ENCODE assay signal across 29 cellular contexts in genomic region chr15:74441248-74441939, GRCh38. TPM values are rescaled to one million over a fixed set of nuclear protein-coding genes. Genes with fewer than 3 reads are reported as not detected.
A peak's percentile ranks its signal among the peaks of the same experiment; 100 is the strongest.
DNase-seq lines count a peak whose midpoint lies in the region; ATAC-seq and TF ChIP-seq lines count a peak whose summit lies in the region.
"Had no signal": no experiment of that assay in that cellular context is flagged by ENCODE, and none has a peak within 500 bp of the region (broad histone marks: within the 10 kb centered on the region; RNA-seq: fewer than 3 reads in every experiment).

No MANE protein-coding gene starts in this region.

- H3K27ac Mint-ChIP-seq in stimulated activated effector memory CD8-positive, alpha-beta T cell treated with anti-CD3 and anti-CD28 coated beads, Interleukin-12 subunit alpha, Interleukin-12 subunit beta, amount 100 ng/mL, for 72 hours, result peak overlapping the region; percentile 72
- no peak overlapping the region for H3K27ac Mint-ChIP-seq in activated CD8-positive, alpha-beta T cell treated with anti-CD3 and anti-CD28 coated beads for 36 hours
- H3K27ac Mint-ChIP-seq: activated CD4-positive, alpha-beta memory T cell treated with anti-CD3 and anti-CD28 coated beads, Interleukin-2, amount 10 ng/mL, durations not matched to agents 7 days and 5 days; activated naive CD4-positive, alpha-beta T cell treated with anti-CD3 and anti-CD28 coated beads for 36 hours; CD14-positive monocyte; mesothelial cell of epicardium had no signal

- peaks cover 2% of the 10 kb centered on the region; the same call in 1 of the 2 replicates for H3K36me3 ChIP-seq in RWPE2 (ENCODE audit: low read depth)
- H3K36me3 ChIP-seq: colonic mucosa, prostate gland had no signal

- intact Hi-C loops in Right ventricle myocardium inferior (cut with DNase I), result loop anchor here (5.0 kb wide), 1 partner anchor 46 kb away; no protein-coding TSS in a partner anchor
- intact Hi-C loops in right cardiac atrium (cut with DNase I), result no loop called here
- intact Hi-C loops in activated CD8-positive, alpha-beta T cell treated with anti-CD3 and anti-CD28 coated beads for 36 hours (cut with micrococcal nuclease), result no loop called here

- H3K27me3 Mint-ChIP-seq in activated CD8-positive, alpha-beta T cell treated with anti-CD3 and anti-CD28 coated beads for 36 hours, result no peaks in the 10 kb centered on the region
- H3K27me3 Mint-ChIP-seq: activated CD4-positive, alpha-beta memory T cell treated with anti-CD3 and anti-CD28 coated beads, Interleukin-2, amount 10 ng/mL, durations not matched to agents 7 days and 5 days; stimulated activated naive B cell treated with anti-CD40 and anti-IgM and Interleukin-4, amounts not matched to agents 10 μg/mL and 1 μg/mL and 100 μg/mL, for 72 hours had no signal

- CTCF ChIA-PET in activated CD8-positive, alpha-beta T cell treated with anti-CD3 and anti-CD28 coated beads for 36 hours (lab: Charles Lee), result interaction anchor here (0.8 to 38.4 kb wide), 6 partner anchors 9 to 327 kb away, joined by 3 to 840 read pairs (median 4); partner anchors contain the start of gene UBL7
- CTCF ChIA-PET in GM10248 (lab: Yijun Ruan, JAX), result interaction anchor here (0.7 to 33.1 kb wide), 10 partner anchors 10 to 194 kb away, joined by 3 to 827 read pairs (median 6); partner anchors contain the start of gene CYP11A1

- POLR2A ChIA-PET in activated CD8-positive, alpha-beta T cell treated with anti-CD3 and anti-CD28 coated beads for 36 hours (lab: Charles Lee), result interaction anchor here (0.6 to 2.9 kb wide), 4 partner anchors 12 to 62 kb away, joined by 3 to 11 read pairs (median 9); partner anchors contain the start of gene UBL7
- POLR2A ChIA-PET in GM10248 (lab: Yijun Ruan, JAX), result interaction anchor here (0.6 kb wide), 1 partner anchor 105 kb away, joined by 3 read pairs; no protein-coding TSS in a partner anchor

- H3K4me1 Mint-ChIP-seq in stimulated activated effector memory CD8-positive, alpha-beta T cell treated with anti-CD3 and anti-CD28 coated beads, Interleukin-12 subunit alpha, Interleukin-12 subunit beta, amount 100 ng/mL, for 72 hours, result peaks cover 17% of the 10 kb centered on the region
- H3K4me1 Mint-ChIP-seq in activated CD8-positive, alpha-beta T cell treated with anti-CD3 and anti-CD28 coated beads for 36 hours (ENCODE audit: low read depth), result peaks cover 10% of the 10 kb centered on the region
- H3K4me1 Mint-ChIP-seq: CD14-positive monocyte had no signal

- H3K4me3 ChIP-seq in right cardiac atrium (ENCODE audit: low read length) (no peak overlapping the region), RWPE2 (ENCODE audit: severe bottlenecking) (no peak overlapping the region), epithelial cell of proximal tubule (ENCODE audit: low read depth, low read length) (no peak overlapping the region)
- H3K4me3 ChIP-seq: colonic mucosa, GM23248, PC-9, prostate gland had no signal

- TF ChIP-seq CTCF in RWPE2 (IDR thresholded peaks at IDR 0.05; ENCODE audit: poor library complexity, severe bottlenecking) (no peak), epithelial cell of proximal tubule (conservative IDR thresholded peaks at IDR 0.05; ENCODE audit: low read depth, low read length) (peak; percentile 4), GM10248 (IDR thresholded peaks at IDR 0.05; ENCODE audit: control extremely low read depth, extremely low read depth, low read depth, missing control alignments) (no peak)
- no peak for TF ChIP-seq CTCF in activated CD8-positive, alpha-beta T cell treated with anti-CD3 and anti-CD28 coated beads for 36 hours (IDR thresholded peaks at IDR 0.05)

- H3K4me1 ChIP-seq in right cardiac atrium (ENCODE audit: control insufficient read depth, insufficient read depth, low read length) (peaks cover 5% of the 10 kb centered on the region), RWPE2 (ENCODE audit: insufficient read depth, poor library complexity, severe bottlenecking) (no peaks in the 10 kb centered on the region)
- H3K4me1 ChIP-seq: colonic mucosa, prostate gland had no signal

- no peak for DNase-seq in Right ventricle myocardium inferior (ENCODE audit: missing footprints)
- DNase-seq in right cardiac atrium, result no peak
- peak; percentile 54 for DNase-seq in RWPE2 (ENCODE audit: low spot score)
- DNase-seq in epithelial cell of proximal tubule (ENCODE audit: low read depth), result no peak
- DNase-seq in stimulated activated effector memory CD8-positive, alpha-beta T cell treated with anti-CD3 and anti-CD28 coated beads, Interleukin-12 subunit alpha, Interleukin-12 subunit beta, amount 100 ng/mL, for 72 hours (ENCODE audit: low spot score in 2 of 2), result no peak
- no peak for DNase-seq in activated CD8-positive, alpha-beta T cell treated with anti-CD3 and anti-CD28 coated beads for 36 hours
- no peak for DNase-seq in NCI-H2029 (lab: John Stamatoyannopoulos, UW)
- DNase-seq in GM10248 (ENCODE audit: extremely low spot score), result no peak
- DNase-seq: activated CD4-positive, alpha-beta memory T cell treated with anti-CD3 and anti-CD28 coated beads, Interleukin-2, amount 10 ng/mL, durations not matched to agents 7 days and 5 days; activated CD8-positive, alpha-beta memory T cell treated with anti-CD3 and anti-CD28 coated beads, Interleukin-2, amount 50 U/mL, for 48 hours; activated naive CD4-positive, alpha-beta T cell treated with anti-CD3 and anti-CD28 coated beads for 36 hours; Calu3; colonic mucosa; DMS79 treated with DMSO at 0.1 percent for 48 hours; effector CD8-positive, alpha-beta T cell; GM23248; islet precursor cell; NCI-H1048; NCI-H1694 treated with DMSO at 0.1 percent for 48 hours; NCI-H526 treated with DMSO at 0.1 percent for 48 hours; PC-9; SHP77; stimulated activated naive B cell treated with anti-CD40 and anti-IgM and Interleukin-4, amounts not matched to agents 10 μg/mL and 1 μg/mL and 100 μg/mL, for 72 hours; T-helper 2 cell had no signal

- H3K27me3 ChIP-seq in right cardiac atrium (ENCODE audit: control insufficient read depth, insufficient read depth), result no peaks in the 10 kb centered on the region
- H3K27me3 ChIP-seq in RWPE2 (ENCODE audit: insufficient read depth, poor library complexity, severe bottlenecking), result no peaks in the 10 kb centered on the region
- H3K27me3 ChIP-seq: colonic mucosa had no signal

- ATAC-seq in Right ventricle myocardium inferior (peak; percentile 15), right cardiac atrium (no peak), RWPE2 (ENCODE audit: low read depth) (no peak)
- ATAC-seq in stimulated activated effector memory CD8-positive, alpha-beta T cell treated with anti-CD3 and anti-CD28 coated beads, Interleukin-12 subunit alpha, Interleukin-12 subunit beta, amount 100 ng/mL, for 72 hours, result no peak
- ATAC-seq in activated CD8-positive, alpha-beta T cell treated with anti-CD3 and anti-CD28 coated beads for 36 hours, result no peak
- ATAC-seq: stimulated activated naive B cell treated with anti-CD40 and anti-IgM and Interleukin-4, amounts not matched to agents 10 μg/mL and 1 μg/mL and 100 μg/mL, for 72 hours had no signal

- H3K4me3 Mint-ChIP-seq in stimulated activated effector memory CD8-positive, alpha-beta T cell treated with anti-CD3 and anti-CD28 coated beads, Interleukin-12 subunit alpha, Interleukin-12 subunit beta, amount 100 ng/mL, for 72 hours, result no peak overlapping the region
- H3K4me3 Mint-ChIP-seq in activated CD8-positive, alpha-beta T cell treated with anti-CD3 and anti-CD28 coated beads for 36 hours, result no peak overlapping the region
- H3K4me3 Mint-ChIP-seq: activated CD4-positive, alpha-beta memory T cell treated with anti-CD3 and anti-CD28 coated beads, Interleukin-2, amount 10 ng/mL, durations not matched to agents 7 days and 5 days; activated naive CD4-positive, alpha-beta T cell treated with anti-CD3 and anti-CD28 coated beads for 36 hours; activated T-helper 1 cell treated with anti-CD3 and anti-CD28 coated beads, Interleukin-12 subunit alpha, Interleukin-12 subunit beta, Interleukin-2, Interleukin-4 antibody, amounts not matched to agents 30 ng/mL and 10 ng/mL and 1 ng/mL, durations not matched to agents 14 hours and 24 hours and 36 hours; CD14-positive monocyte; mesothelial cell of epicardium; stimulated activated naive B cell treated with anti-CD40 and anti-IgM and Interleukin-4, amounts not matched to agents 10 μg/mL and 1 μg/mL and 100 μg/mL, for 72 hours had no signal

- 86% methylated on average over 6 of the region's 6 CpGs for WGBS in right cardiac atrium

- H3K9me3 Mint-ChIP-seq in stimulated activated effector memory CD8-positive, alpha-beta T cell treated with anti-CD3 and anti-CD28 coated beads, Interleukin-12 subunit alpha, Interleukin-12 subunit beta, amount 100 ng/mL, for 72 hours, result no peaks in the 10 kb centered on the region
- no peaks in the 10 kb centered on the region for H3K9me3 Mint-ChIP-seq in activated CD8-positive, alpha-beta T cell treated with anti-CD3 and anti-CD28 coated beads for 36 hours
- H3K9me3 Mint-ChIP-seq: activated CD4-positive, alpha-beta memory T cell treated with anti-CD3 and anti-CD28 coated beads, Interleukin-2, amount 10 ng/mL, durations not matched to agents 7 days and 5 days; activated naive CD4-positive, alpha-beta T cell treated with anti-CD3 and anti-CD28 coated beads for 36 hours; activated T-helper 1 cell treated with anti-CD3 and anti-CD28 coated beads, Interleukin-12 subunit alpha, Interleukin-12 subunit beta, Interleukin-2, Interleukin-4 antibody, amounts not matched to agents 30 ng/mL and 10 ng/mL and 1 ng/mL, durations not matched to agents 14 hours and 24 hours and 36 hours; CD14-positive monocyte; mesothelial cell of epicardium; stimulated activated naive B cell treated with anti-CD40 and anti-IgM and Interleukin-4, amounts not matched to agents 10 μg/mL and 1 μg/mL and 100 μg/mL, for 72 hours had no signal

- peaks cover 14% of the 10 kb centered on the region for H3K36me3 Mint-ChIP-seq in stimulated activated effector memory CD8-positive, alpha-beta T cell treated with anti-CD3 and anti-CD28 coated beads, Interleukin-12 subunit alpha, Interleukin-12 subunit beta, amount 100 ng/mL, for 72 hours
- no peaks in the 10 kb centered on the region for H3K36me3 Mint-ChIP-seq in activated CD8-positive, alpha-beta T cell treated with anti-CD3 and anti-CD28 coated beads for 36 hours (ENCODE audit: low read depth)

- no peaks in the 10 kb centered on the region for H3K9me3 ChIP-seq in right cardiac atrium (ENCODE audit: control insufficient read depth, low read length)
- H3K9me3 ChIP-seq in RWPE2 (ENCODE audit: severe bottlenecking), result no peaks in the 10 kb centered on the region
- H3K9me3 ChIP-seq: colonic mucosa, prostate gland had no signal

- H3K27ac ChIP-seq in right cardiac atrium (ENCODE audit: low read length) (no peak overlapping the region), RWPE2 (ENCODE audit: poor library complexity, severe bottlenecking) (no peak overlapping the region)
- H3K27ac ChIP-seq: 22Rv1, colonic mucosa, GM23248, PC-9, prostate gland had no signal

RNA-seq across cellular contexts. Expression of gene SEMA7A, which starts 7.6 kb away (rescaled TPM):
- 1.6 TPM for total RNA-seq in Right ventricle myocardium inferior
- 1 to 10 TPM; 1.7 to 3.3 (median 2.2) TPM for total RNA-seq in right cardiac atrium
- 1.8 TPM for polyA plus RNA-seq in right cardiac atrium
- 112 and 113 TPM in 2 replicates for total RNA-seq in epithelial cell of proximal tubule
- total RNA-seq in activated CD8-positive, alpha-beta T cell treated with anti-CD3 and anti-CD28 coated beads for 36 hours, result 10 to 100 TPM; 62.4 TPM

RNA-seq across cellular contexts. Expression of gene UBL7, which starts 19.6 kb away (rescaled TPM):
- 47.7 TPM for total RNA-seq in Right ventricle myocardium inferior
- 10 to 100 TPM; 35.8 to 59.3 (median 49.8) TPM for total RNA-seq in right cardiac atrium
- 49.0 TPM for polyA plus RNA-seq in right cardiac atrium
- 57.8 and 67.9 TPM in 2 replicates for total RNA-seq in epithelial cell of proximal tubule
- 10 to 100 TPM; 48.8 to 53.3 TPM for total RNA-seq in activated CD8-positive, alpha-beta T cell treated with anti-CD3 and anti-CD28 coated beads for 36 hours

Comparison
In these comparisons a context has a peak if more than half of its experiments do, and no peak if none do; other contexts are left out.
1. RNA of gene SEMA7A, which starts 7.6 kb away (total RNA-seq): 112 to 113 TPM in epithelial cell of proximal tubule and 62.4 TPM in activated CD8-positive, alpha-beta T cell treated with anti-CD3 and anti-CD28 coated beads for 36 hours; 1.7 to 3.3 TPM in right cardiac atrium and 1.6 TPM in Right ventricle myocardium inferior (single experiment); every median in the first group is over 10 times any median in the second.